ENCODE assay signal across 22 cellular contexts in the genomic region with DNA sequence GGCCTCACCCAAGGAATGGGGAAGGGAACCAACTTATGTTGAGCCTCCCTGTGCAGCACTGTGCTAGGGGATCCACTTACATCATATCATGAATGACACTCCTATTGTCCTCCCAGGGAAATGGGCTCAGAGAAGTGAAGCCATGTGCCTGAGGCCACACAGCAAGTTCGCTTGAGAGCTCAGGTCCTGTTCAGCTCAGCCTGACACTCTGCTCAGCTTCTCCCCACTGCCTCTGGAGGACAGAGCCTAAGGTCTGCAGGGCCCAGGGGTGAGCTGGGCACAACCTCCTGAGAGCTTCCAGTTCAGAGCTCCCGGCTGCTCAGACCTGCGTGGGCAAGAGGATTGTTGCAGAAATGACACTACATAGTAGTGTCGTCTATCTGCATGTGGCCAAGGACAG.
"Had no signal": no experiment of that assay in that cellular context is flagged by ENCODE, and none has a peak within 500 bp of the region (broad histone marks: within the 10 kb centered on the region; RNA-seq: fewer than 3 reads in every experiment).

No MANE protein-coding gene starts in this region.

- H3K36me3 Mint-ChIP-seq: activated CD4-positive, alpha-beta memory T cell treated with anti-CD3 and anti-CD28 coated beads for 36 hours; activated naive CD8-positive, alpha-beta T cell treated with anti-CD3 and anti-CD28 coated beads, Interleukin-2, amount 10 ng/mL, durations not matched to agents 7 days and 5 days; natural killer cell; stimulated activated naive B cell treated with anti-CD40 and anti-IgM and Interleukin-4, amounts not matched to agents 10 μg/mL and 1 μg/mL and 100 μg/mL, for 72 hours had no signal

- H3K9me3 Mint-ChIP-seq: activated B cell treated with CpG ODN at 0.5 μM for 24 hours; activated CD4-positive, alpha-beta memory T cell treated with anti-CD3 and anti-CD28 coated beads for 36 hours; activated naive CD8-positive, alpha-beta T cell treated with anti-CD3 and anti-CD28 coated beads, Interleukin-2, amount 10 ng/mL, durations not matched to agents 7 days and 5 days; activated T-helper 1 cell treated with anti-CD3 and anti-CD28 coated beads, Interleukin-12 subunit alpha, Interleukin-12 subunit beta, Interleukin-2, Interleukin-4 antibody, amounts not matched to agents 30 ng/mL and 10 ng/mL and 1 ng/mL, durations not matched to agents 14 hours and 24 hours and 36 hours; natural killer cell; stimulated activated naive B cell treated with anti-CD40 and anti-IgM and Interleukin-4, amounts not matched to agents 10 μg/mL and 1 μg/mL and 100 μg/mL, for 72 hours; T-helper 2 cell treated with Interferon-gamma antibody and Interleukin-4, amounts not matched to agents 5 μg/mL and 100 μg/mL, for 36 hours had no signal

- H3K36me3 ChIP-seq: gastrocnemius medialis, lower lobe of right lung, pancreas, thyroid gland had no signal

- FAIRE-seq: keratinocyte, pancreas, TTC549 had no signal

- DNase-seq: activated B cell treated with CpG ODN at 0.5 μM for 24 hours; activated CD4-positive, alpha-beta memory T cell treated with anti-CD3 and anti-CD28 coated beads for 36 hours; activated CD4-positive, alpha-beta T cell treated with anti-CD3 and anti-CD28 coated beads for 4 hours; activated naive CD8-positive, alpha-beta T cell treated with anti-CD3 and anti-CD28 coated beads, Interleukin-2, amount 10 ng/mL, durations not matched to agents 7 days and 5 days; activated T-cell treated with anti-CD3 and anti-CD28 coated beads for 4 hours; body of pancreas; caudate nucleus; gastrocnemius medialis; head of caudate nucleus; lower lobe of right lung; natural killer cell; stimulated activated CD4-positive, alpha-beta T cell treated with anti-CD3 and anti-CD28 coated beads, Interleukin-4, amount 100 ng/mL, for 24 hours; stimulated activated naive B cell treated with anti-CD40 and anti-IgM and Interleukin-4, amounts not matched to agents 10 μg/mL and 1 μg/mL and 100 μg/mL, for 72 hours; thyroid gland had no signal

- H3K4me1 ChIP-seq: body of pancreas, lower lobe of right lung, pancreas, thyroid gland had no signal

- H3K4me3 Mint-ChIP-seq: activated B cell treated with CpG ODN at 0.5 μM for 24 hours; activated CD4-positive, alpha-beta memory T cell treated with anti-CD3 and anti-CD28 coated beads for 36 hours; activated naive CD8-positive, alpha-beta T cell treated with anti-CD3 and anti-CD28 coated beads, Interleukin-2, amount 10 ng/mL, durations not matched to agents 7 days and 5 days; activated T-helper 1 cell treated with anti-CD3 and anti-CD28 coated beads, Interleukin-12 subunit alpha, Interleukin-12 subunit beta, Interleukin-2, Interleukin-4 antibody, amounts not matched to agents 30 ng/mL and 10 ng/mL and 1 ng/mL, durations not matched to agents 14 hours and 24 hours and 36 hours; natural killer cell; stimulated activated naive B cell treated with anti-CD40 and anti-IgM and Interleukin-4, amounts not matched to agents 10 μg/mL and 1 μg/mL and 100 μg/mL, for 72 hours; T-helper 2 cell treated with Interferon-gamma antibody and Interleukin-4, amounts not matched to agents 5 μg/mL and 100 μg/mL, for 36 hours had no signal

- H3K9me3 ChIP-seq: body of pancreas, gastrocnemius medialis, lower lobe of right lung, pancreas, thyroid gland had no signal

- ATAC-seq: body of pancreas, natural killer cell, pancreas, sciatic nerve had no signal

- H3K27ac Mint-ChIP-seq: activated B cell treated with CpG ODN at 0.5 μM for 24 hours; activated CD4-positive, alpha-beta memory T cell treated with anti-CD3 and anti-CD28 coated beads for 36 hours; activated naive CD8-positive, alpha-beta T cell treated with anti-CD3 and anti-CD28 coated beads, Interleukin-2, amount 10 ng/mL, durations not matched to agents 7 days and 5 days; activated T-helper 1 cell treated with anti-CD3 and anti-CD28 coated beads, Interleukin-12 subunit alpha, Interleukin-12 subunit beta, Interleukin-2, Interleukin-4 antibody, amounts not matched to agents 30 ng/mL and 10 ng/mL and 1 ng/mL, durations not matched to agents 14 hours and 24 hours and 36 hours; natural killer cell; stimulated activated naive B cell treated with anti-CD40 and anti-IgM and Interleukin-4, amounts not matched to agents 10 μg/mL and 1 μg/mL and 100 μg/mL, for 72 hours; T-helper 2 cell treated with Interferon-gamma antibody and Interleukin-4, amounts not matched to agents 5 μg/mL and 100 μg/mL, for 36 hours had no signal

- H3K27me3 Mint-ChIP-seq: activated B cell treated with CpG ODN at 0.5 μM for 24 hours; activated CD4-positive, alpha-beta memory T cell treated with anti-CD3 and anti-CD28 coated beads for 36 hours; activated naive CD8-positive, alpha-beta T cell treated with anti-CD3 and anti-CD28 coated beads, Interleukin-2, amount 10 ng/mL, durations not matched to agents 7 days and 5 days; stimulated activated naive B cell treated with anti-CD40 and anti-IgM and Interleukin-4, amounts not matched to agents 10 μg/mL and 1 μg/mL and 100 μg/mL, for 72 hours had no signal

- H3K27ac ChIP-seq: body of pancreas, coronary artery, lower lobe of right lung, pancreas, thyroid gland had no signal

- H3K4me3 ChIP-seq: body of pancreas, coronary artery, gastrocnemius medialis, lower lobe of right lung, pancreas, smooth muscle cell, thyroid gland had no signal

- H3K27me3 ChIP-seq: body of pancreas, gastrocnemius medialis, pancreas, thyroid gland had no signal

- H3K4me2 ChIP-seq: smooth muscle cell had no signal
